ENCODE assay signal across 10 cellular contexts in the genomic region with DNA sequence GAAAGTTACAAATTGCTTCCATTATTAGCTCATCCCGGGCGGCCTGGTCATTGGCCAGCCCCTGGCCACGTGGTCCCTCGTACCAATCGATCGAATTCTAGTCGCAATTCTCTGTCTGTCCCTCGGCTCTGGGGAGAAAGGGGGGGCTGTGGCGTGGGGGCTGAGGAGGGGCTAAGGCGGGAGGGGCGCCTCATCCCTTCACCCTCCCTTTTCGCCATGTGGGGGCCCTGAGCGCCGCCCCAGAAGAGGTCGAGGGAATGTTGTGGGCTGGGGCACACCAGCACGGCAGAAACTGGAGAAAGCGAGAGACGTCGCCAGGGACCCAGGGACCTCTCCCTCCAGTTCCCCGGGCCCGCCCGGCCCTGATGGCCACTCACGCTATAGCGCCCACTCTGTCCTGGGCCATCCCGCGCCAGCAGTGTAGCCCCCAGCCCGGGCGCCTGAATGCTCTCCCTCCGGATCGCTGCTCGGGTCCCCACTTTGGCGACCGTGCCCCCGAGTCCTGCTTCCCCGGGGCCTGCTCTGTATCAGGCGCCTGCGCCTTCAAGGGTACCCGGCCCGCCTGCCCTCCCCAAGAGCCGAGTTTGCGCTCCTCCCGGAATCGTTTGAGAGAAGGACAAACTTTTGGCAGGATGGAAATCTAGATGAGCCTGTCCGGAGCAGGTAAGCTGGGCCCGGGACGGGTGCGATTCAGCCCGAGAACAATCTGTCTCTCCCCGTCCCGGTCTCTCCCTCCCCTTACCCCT.
DNase-seq lines count a peak whose midpoint lies in the region; ATAC-seq, FAIRE-seq and TF ChIP-seq lines count a peak whose summit lies in the region.
"Had no signal": no experiment of that assay in that cellular context is flagged by ENCODE, and none has a peak within 500 bp of the region (broad histone marks: within the 10 kb centered on the region; RNA-seq: fewer than 3 reads in every experiment).

No MANE protein-coding gene starts in this region.

- H3K9me3 ChIP-seq in heart left ventricle (no peaks in the 10 kb centered on the region), psoas muscle (no peaks in the 10 kb centered on the region)

- TF ChIP-seq POLR2A in heart left ventricle (IDR thresholded peaks at IDR 0.05): no peak

- WGBS in heart left ventricle, 4 donors: 1 to 2% (median 1%) methylated on average over 15 to 50 of the region's 50 CpGs
- WGBS in psoas muscle, 3 donors: 0 to 1% (median 0%) methylated on average over 29 to 50 of the region's 50 CpGs

- no peak for TF ChIP-seq CTCF in D721Med (IDR thresholded peaks at IDR 0.05; ENCODE audit: insufficient read depth, missing control alignments)
- no peak for TF ChIP-seq CTCF in heart left ventricle (IDR thresholded peaks at IDR 0.05)
- no peak for TF ChIP-seq CTCF in psoas muscle (IDR thresholded peaks at IDR 0.05)

- intact Hi-C loops in heart left ventricle (cut with DNase I) (no loop called here), psoas muscle (cut with DNase I) (loop anchor here in 1 of 2 donors (5.0 kb wide), 1 partner anchor 61 kb away; a partner anchor contains a TSS)

- peaks cover 19 to 93% (median 47%) of the 10 kb centered on the region in 9 donors for H3K27me3 ChIP-seq in heart left ventricle
- H3K27me3 ChIP-seq in psoas muscle (ENCODE audit: insufficient read depth in 3 of 3, low read length in 2 of 3): peaks cover 0 to 41% (median 22%) of the 10 kb centered on the region in 3 donors

- no peak for FAIRE-seq in D721Med (lab: Jason Lieb, UNC)
- FAIRE-seq: colon had no signal

- H3K4me3 ChIP-seq in heart left ventricle (peak overlapping the region; percentile 18 to 70 (median 54)), psoas muscle (peak overlapping the region; percentile 77)

- peaks cover 0 to 17% (median 5%) of the 10 kb centered on the region in 12 donors for H3K4me1 ChIP-seq in heart left ventricle
- H3K4me1 ChIP-seq in psoas muscle: no peaks in the 10 kb centered on the region

- ATAC-seq in heart left ventricle (peak; percentile 22 to 64 (median 44)), psoas muscle (peak; percentile 56 to 78 (median 62)), HG03469 (IDR thresholded peaks at IDR 0.05; ENCODE audit: unreplicated experiment) (no peak)
- ATAC-seq: HCT116 had no signal

- DNase-seq in D721Med (ENCODE audit: insufficient read length, low spot score): peak; percentile 70
- DNase-seq in T1000 (lab: John Stamatoyannopoulos, UW): peak; percentile 99
- no peak for DNase-seq in heart left ventricle
- DNase-seq in psoas muscle: peak; percentile 55 to 65
- DNase-seq in stimulated activated CD4-positive, alpha-beta T cell treated with anti-CD3 and anti-CD28 coated beads, Interleukin-4, amount 100 ng/mL, for 4 hours: no peak
- no peak for DNase-seq in NCI-H1436 (lab: John Stamatoyannopoulos, UW)
- DNase-seq in mesenteric fat pad (ENCODE audit: low spot score): no peak

- H3K36me3 ChIP-seq in heart left ventricle (no peaks in the 10 kb centered on the region), psoas muscle (ENCODE audit: insufficient read depth in 1 of 2, low read depth in 1 of 2) (no peaks in the 10 kb centered on the region)

- peak overlapping the region in 9 of 12 donors; percentile 1 to 70 (median 42) for H3K27ac ChIP-seq in heart left ventricle
- H3K27ac ChIP-seq in psoas muscle: peak overlapping the region; percentile 34

Comparison
In these comparisons a context has a peak if more than half of its experiments do, and no peak if none do; other contexts are left out.
1. DNase-seq: peak in D721Med (single experiment), T1000 (single experiment) and psoas muscle (2 of 2); none in heart left ventricle (0 of 5), stimulated activated CD4-positive, alpha-beta T cell treated with anti-CD3 and anti-CD28 coated beads, Interleukin-4, amount 100 ng/mL, for 4 hours (0 of 2), NCI-H1436 (single experiment) and mesenteric fat pad (single experiment).